1 cellular context compared by ENCODE assay signal in the genomic region with DNA sequence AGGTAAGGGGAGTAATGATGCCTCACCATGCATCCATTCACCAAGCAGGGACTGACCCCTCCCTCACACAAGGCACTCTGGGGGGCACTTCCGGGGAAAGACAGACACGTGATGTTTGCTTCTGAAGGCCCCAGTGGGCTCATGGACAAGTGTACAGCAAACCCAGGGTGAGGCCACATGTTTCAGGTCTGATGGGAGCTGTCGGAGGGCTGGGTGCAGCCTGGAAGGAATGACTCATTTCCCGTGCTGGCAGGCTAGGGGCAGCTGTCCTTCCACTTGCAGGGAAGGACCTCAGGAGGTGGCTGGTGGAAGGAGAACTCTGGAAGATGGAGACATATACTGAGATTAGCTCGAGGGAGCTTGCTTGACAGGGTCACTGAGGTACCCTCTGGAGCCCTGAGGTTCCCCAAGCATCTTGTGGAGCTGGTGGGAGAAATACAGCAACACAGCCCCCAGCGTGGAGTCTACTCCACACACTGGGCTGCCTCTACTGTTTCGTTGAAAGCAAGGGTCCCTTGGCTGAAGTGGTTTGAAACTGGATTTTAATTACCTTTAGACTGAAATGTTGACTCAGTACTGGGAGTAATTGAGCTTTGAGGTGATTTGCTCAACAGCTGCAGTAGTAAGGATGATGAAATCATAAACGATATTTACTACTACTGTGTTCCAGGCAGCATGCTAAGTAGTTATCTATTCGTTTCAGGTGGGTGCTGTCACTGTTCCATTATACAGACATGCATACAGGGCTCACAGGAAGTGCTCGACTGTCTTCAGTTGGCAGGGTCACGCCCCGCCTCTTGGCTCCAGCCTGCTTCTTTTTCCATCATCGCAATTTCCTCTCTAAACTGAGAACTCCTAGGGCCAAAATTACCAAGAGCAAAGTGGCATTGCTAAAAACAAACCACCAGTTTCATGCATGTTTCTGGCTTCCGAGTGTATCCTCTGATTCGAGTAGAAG.
A peak's percentile ranks its signal among the peaks of the same experiment; 100 is the strongest.
TF ChIP-seq lines count a peak whose summit lies in the region.

No MANE protein-coding gene starts in this region.

TF ChIP-seq in IMR-90, 13 proteins besides CTCF, POLR2A, EP300 and RAD21:
- TF ChIP-seq, protein P1, sequence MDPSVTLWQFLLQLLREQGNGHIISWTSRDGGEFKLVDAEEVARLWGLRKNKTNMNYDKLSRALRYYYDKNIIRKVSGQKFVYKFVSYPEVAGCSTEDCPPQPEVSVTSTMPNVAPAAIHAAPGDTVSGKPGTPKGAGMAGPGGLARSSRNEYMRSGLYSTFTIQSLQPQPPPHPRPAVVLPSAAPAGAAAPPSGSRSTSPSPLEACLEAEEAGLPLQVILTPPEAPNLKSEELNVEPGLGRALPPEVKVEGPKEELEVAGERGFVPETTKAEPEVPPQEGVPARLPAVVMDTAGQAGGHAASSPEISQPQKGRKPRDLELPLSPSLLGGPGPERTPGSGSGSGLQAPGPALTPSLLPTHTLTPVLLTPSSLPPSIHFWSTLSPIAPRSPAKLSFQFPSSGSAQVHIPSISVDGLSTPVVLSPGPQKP (IDR thresholded peaks at IDR 0.05; ENCODE audit: borderline replicate concordance, low read depth, low read length) = no peak
- TF ChIP-seq RCOR1 (IDR thresholded peaks at IDR 0.05; ENCODE audit: insufficient replicate concordance, low read length) = peak; percentile 44
- peak; percentile 81 for TF ChIP-seq CEBPB (IDR thresholded peaks at IDR 0.05; ENCODE audit: low read depth, low read length)
- no peak for TF ChIP-seq RFX5 (IDR thresholded peaks at IDR 0.05; ENCODE audit: low read depth, low read length)
- TF ChIP-seq MXI1 (IDR thresholded peaks at IDR 0.05; ENCODE audit: borderline replicate concordance, low read depth, low read length) = peak; percentile 66; the same call in 1 of the 2 replicates
- no peak for TF ChIP-seq SMC3 (IDR thresholded peaks at IDR 0.05; ENCODE audit: low read depth, low read length)
- peak; percentile 69; the same call in 1 of the 2 replicates for TF ChIP-seq FOS (IDR thresholded peaks at IDR 0.05; ENCODE audit: low read depth, low read length)
- no peak for TF ChIP-seq CHD1 (IDR thresholded peaks at IDR 0.05; ENCODE audit: low read depth, low read length)
- TF ChIP-seq, protein P2, sequence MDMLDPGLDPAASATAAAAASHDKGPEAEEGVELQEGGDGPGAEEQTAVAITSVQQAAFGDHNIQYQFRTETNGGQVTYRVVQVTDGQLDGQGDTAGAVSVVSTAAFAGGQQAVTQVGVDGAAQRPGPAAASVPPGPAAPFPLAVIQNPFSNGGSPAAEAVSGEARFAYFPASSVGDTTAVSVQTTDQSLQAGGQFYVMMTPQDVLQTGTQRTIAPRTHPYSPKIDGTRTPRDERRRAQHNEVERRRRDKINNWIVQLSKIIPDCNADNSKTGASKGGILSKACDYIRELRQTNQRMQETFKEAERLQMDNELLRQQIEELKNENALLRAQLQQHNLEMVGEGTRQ (IDR thresholded peaks at IDR 0.05; ENCODE audit: low read depth, low read length) = peak; percentile 77
- TF ChIP-seq MAZ (IDR thresholded peaks at IDR 0.05; ENCODE audit: borderline replicate concordance, low read depth, low read length) = peak; percentile 64
- no peak for TF ChIP-seq MAFK (IDR thresholded peaks at IDR 0.05; ENCODE audit: low read depth, low read length)
- no peak for TF ChIP-seq NFE2L2 (IDR thresholded peaks at IDR 0.05; ENCODE audit: low read depth, low read length)
- peak; percentile 36; the same call in 1 of the 2 replicates for TF ChIP-seq BHLHE40 (IDR thresholded peaks at IDR 0.05; ENCODE audit: low read depth, low read length)
